In the genomic region with DNA sequence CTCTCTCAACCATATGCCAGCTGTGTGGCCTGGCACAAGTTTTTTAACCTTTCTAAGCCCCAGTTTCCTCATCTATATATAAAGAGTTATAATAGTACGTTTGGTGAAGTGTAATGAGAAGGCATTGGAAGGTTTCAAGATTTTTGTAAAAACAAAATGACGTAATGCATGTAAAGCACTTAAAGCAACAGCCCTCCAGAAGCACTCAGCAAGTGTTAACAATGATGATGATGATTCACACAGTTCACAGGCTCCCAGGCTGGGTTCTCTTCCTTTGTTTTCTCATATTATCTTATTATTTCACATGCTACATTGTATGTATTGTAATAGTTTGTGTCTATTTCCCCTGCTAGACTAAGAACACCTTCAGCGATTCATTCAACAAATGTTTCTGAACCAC, we compare ENCODE assay signal across 23 cellular contexts. TPM values are rescaled to one million over a fixed set of nuclear protein-coding genes. Genes with fewer than 3 reads are reported as not detected.
A peak's percentile ranks its signal among the peaks of the same experiment; 100 is the strongest.
DNase-seq lines count a peak whose midpoint lies in the region; ATAC-seq and TF ChIP-seq lines count a peak whose summit lies in the region.
"Had no signal": no experiment of that assay in that cellular context is flagged by ENCODE, and none has a peak within 500 bp of the region (broad histone marks: within the 10 kb centered on the region; RNA-seq: fewer than 3 reads in every experiment).

No MANE protein-coding gene starts in this region.

- WGBS in sigmoid colon, 2 donors, result 85% methylated on average over 3 of the region's 3 CpGs

- H3K9me2 ChIP-seq in OCI-LY7 (ENCODE audit: insufficient read depth, low read length), result no peaks in the 10 kb centered on the region
- H3K9me2 ChIP-seq: SK-N-SH had no signal

- no peak for ATAC-seq in activated T-cell treated with anti-CD3 and anti-CD28 coated beads, Interleukin-2, amount 50 U/mL, for 72 hours (replicated peaks in 1 of 2)
- ATAC-seq in esophagus mucosa, result peak; percentile 16
- ATAC-seq in effector memory CD8-positive, alpha-beta T cell (replicated peaks), result no peak
- ATAC-seq: A549; activated T-helper 17 cell treated with anti-CD3 and anti-CD28 coated beads, Interleukin-2, amount 50 U/mL, for 72 hours; right cardiac atrium had no signal

- H3K4me1 ChIP-seq in OCI-LY7 (ENCODE audit: insufficient read depth, low read length, poor library complexity, severe bottlenecking) (peaks cover 31% of the 10 kb centered on the region), sigmoid colon (peaks cover 0 to 5% (median under 1%) of the 10 kb centered on the region in 4 donors), A673 (ENCODE audit: insufficient read depth, low read length, poor library complexity, severe bottlenecking) (peaks cover 15% of the 10 kb centered on the region)
- H3K4me1 ChIP-seq: Caco-2 had no signal

- H3K27ac ChIP-seq in OCI-LY7 (ENCODE audit: low read depth, low read length, poor library complexity, severe bottlenecking) (peak overlapping the region; percentile 44), sigmoid colon (no peak overlapping the region), A673 (ENCODE audit: low read depth, low read length, poor library complexity, severe bottlenecking) (no peak overlapping the region)
- H3K27ac ChIP-seq: A549, transverse colon, VCaP had no signal

- peaks cover 1 to 3% of the 10 kb centered on the region in 2 donors for H3K36me3 Mint-ChIP-seq in activated T-cell treated with anti-CD3 and anti-CD28 coated beads, Interleukin-2, amount 50 U/mL, for 72 hours (ENCODE audit: insufficient read depth in 2 of 2)
- peaks cover 3% of the 10 kb centered on the region for H3K36me3 Mint-ChIP-seq in effector memory CD8-positive, alpha-beta T cell (ENCODE audit: insufficient read depth)
- H3K36me3 Mint-ChIP-seq: activated naive CD8-positive, alpha-beta T cell treated with anti-CD3 and anti-CD28 coated beads for 36 hours; naive B cell had no signal

- POLR2A ChIA-PET in OCI-LY7 (lab: Charles Lee) (interaction anchor here (0.6 to 1.0 kb wide), 4 partner anchors 8 to 43 kb away, joined by 3 to 4 read pairs (median 4); no protein-coding TSS in a partner anchor), A673 (lab: Charles Lee; ENCODE audit: low non-redundant PET) (no interaction called here)

- TF ChIP-seq CTCF in OCI-LY7 (conservative IDR thresholded peaks at IDR 0.05; ENCODE audit: low read length) (no peak), sigmoid colon (IDR thresholded peaks at IDR 0.05) (no peak), A673 (conservative IDR thresholded peaks at IDR 0.05; ENCODE audit: low read depth, low read length) (no peak)

- peak overlapping the region; percentile 37; the same call in 1 of the 2 replicates for H3K4me2 ChIP-seq in OCI-LY7 (ENCODE audit: low read length)
- H3K4me2 ChIP-seq: A549, SK-N-SH had no signal

- no peak overlapping the region for H2AFZ ChIP-seq in OCI-LY7 (ENCODE audit: low read length)

- H3K27me3 ChIP-seq in sigmoid colon (no peaks in the 10 kb centered on the region), A673 (replicated peaks; ENCODE audit: insufficient read depth, low read depth, low read length, poor library complexity) (no peaks in the 10 kb centered on the region)
- H3K27me3 ChIP-seq: transverse colon had no signal

- CTCF ChIA-PET in OCI-LY7 (lab: Charles Lee; ENCODE audit: unreplicated experiment), result no interaction called here
- CTCF ChIA-PET in A673 (lab: Charles Lee), result no interaction called here

- no peak overlapping the region for H3K4me3 Mint-ChIP-seq in activated T-cell treated with anti-CD3 and anti-CD28 coated beads, Interleukin-2, amount 50 U/mL, for 72 hours
- H3K4me3 Mint-ChIP-seq in effector memory CD8-positive, alpha-beta T cell, result no peak overlapping the region
- H3K4me3 Mint-ChIP-seq: activated CD4-positive, alpha-beta T cell treated with anti-CD3 and anti-CD28 coated beads, Interleukin-2, amount 10 ng/mL, durations not matched to agents 7 days and 5 days; activated naive CD8-positive, alpha-beta T cell treated with anti-CD3 and anti-CD28 coated beads for 36 hours; activated T-helper 17 cell treated with anti-CD3 and anti-CD28 coated beads, Interleukin-2, amount 50 U/mL, for 72 hours; endodermal cell; memory B cell had no signal

- H3K4me1 Mint-ChIP-seq in activated T-cell treated with anti-CD3 and anti-CD28 coated beads, Interleukin-2, amount 50 U/mL, for 72 hours (ENCODE audit: low read depth), result peaks cover 24% of the 10 kb centered on the region
- H3K4me1 Mint-ChIP-seq in effector memory CD8-positive, alpha-beta T cell (ENCODE audit: low read depth in 2 of 2), result peaks cover 5 to 8% of the 10 kb centered on the region in 2 donors

- no peak for TF ChIP-seq EP300 in sigmoid colon (IDR thresholded peaks at IDR 0.05)

- intact Hi-C loops in OCI-LY7 (cut with micrococcal nuclease; ENCODE audit: unreplicated experiment), result loop anchor here (2.0 to 5.0 kb wide), 3 partner anchors 63 to 425 kb away; partner anchors contain the start of genes NFS1 and ROMO1
- intact Hi-C loops in sigmoid colon (cut with DNase I), result loop anchor here (5.0 to 10.0 kb wide), 3 partner anchors 81 to 421 kb away; partner anchors contain the start of genes ERGIC3, NFS1 and ROMO1
- intact Hi-C loops in A673 (cut with micrococcal nuclease; ENCODE audit: unreplicated experiment), result no loop called here

- H4K20me1 ChIP-seq in OCI-LY7 (ENCODE audit: insufficient read depth, low read length), result no peaks in the 10 kb centered on the region

- TF ChIP-seq POLR2A in sigmoid colon (IDR thresholded peaks at IDR 0.05), result no peak

- no peak for DNase-seq in activated T-cell treated with anti-CD3 and anti-CD28 coated beads, Interleukin-2, amount 50 U/mL, for 72 hours
- DNase-seq in activated T-cell treated with anti-CD3 and anti-CD28 coated beads, Interleukin-2, amount 50 U/mL, for 48 hours, result no peak
- DNase-seq in OCI-LY7 (ENCODE audit: low spot score) (no peak), sigmoid colon (no peak), A673 (ENCODE audit: low spot score) (no peak), ecto neural progenitor cell (ENCODE audit: low spot score) (no peak)
- no peak for DNase-seq in effector memory CD8-positive, alpha-beta T cell
- DNase-seq: activated CD4-positive, alpha-beta T cell treated with anti-CD3 and anti-CD28 coated beads, Interleukin-2, amount 10 ng/mL, durations not matched to agents 7 days and 5 days; activated naive CD8-positive, alpha-beta T cell treated with anti-CD3 and anti-CD28 coated beads for 36 hours; Caco-2; endodermal cell; HCEC 1CT; occipital lobe; right cardiac atrium; SK-N-SH; T-helper 2 cell; transverse colon had no signal

- no peaks in the 10 kb centered on the region for H3K9me3 Mint-ChIP-seq in activated T-cell treated with anti-CD3 and anti-CD28 coated beads, Interleukin-2, amount 50 U/mL, for 72 hours
- H3K9me3 Mint-ChIP-seq in effector memory CD8-positive, alpha-beta T cell, result no peaks in the 10 kb centered on the region
- H3K9me3 Mint-ChIP-seq: activated CD4-positive, alpha-beta T cell treated with anti-CD3 and anti-CD28 coated beads, Interleukin-2, amount 10 ng/mL, durations not matched to agents 7 days and 5 days; activated naive CD8-positive, alpha-beta T cell treated with anti-CD3 and anti-CD28 coated beads for 36 hours; activated T-helper 17 cell treated with anti-CD3 and anti-CD28 coated beads, Interleukin-2, amount 50 U/mL, for 72 hours; endodermal cell; memory B cell; naive B cell had no signal

- BruUV-seq in OCI-LY7 (replicated peaks; lab: Mats Ljungman, UMichigan), result no TSS peak
- BruUV-seq in A673 (replicated peaks; lab: Mats Ljungman, UMichigan), result no TSS peak

- H3K36me3 ChIP-seq in OCI-LY7 (ENCODE audit: insufficient read depth, low read length), result peaks cover 28% of the 10 kb centered on the region; the same call in 1 of the 2 replicates
- peaks cover 0 to 53% (median 19%) of the 10 kb centered on the region in 4 donors for H3K36me3 ChIP-seq in sigmoid colon
- peaks cover 48% of the 10 kb centered on the region for H3K36me3 ChIP-seq in A673 (ENCODE audit: insufficient read depth, low read length, poor library complexity, severe bottlenecking)

- no peaks in the 10 kb centered on the region for H3K27me3 Mint-ChIP-seq in activated T-cell treated with anti-CD3 and anti-CD28 coated beads, Interleukin-2, amount 50 U/mL, for 72 hours (ENCODE audit: low read depth)
- H3K27me3 Mint-ChIP-seq in effector memory CD8-positive, alpha-beta T cell, result no peaks in the 10 kb centered on the region
- H3K27me3 Mint-ChIP-seq: activated CD4-positive, alpha-beta T cell treated with anti-CD3 and anti-CD28 coated beads, Interleukin-2, amount 10 ng/mL, durations not matched to agents 7 days and 5 days; activated naive CD8-positive, alpha-beta T cell treated with anti-CD3 and anti-CD28 coated beads for 36 hours; activated T-helper 17 cell treated with anti-CD3 and anti-CD28 coated beads, Interleukin-2, amount 50 U/mL, for 72 hours; memory B cell; naive B cell had no signal

- H3K27ac Mint-ChIP-seq in activated T-cell treated with anti-CD3 and anti-CD28 coated beads, Interleukin-2, amount 50 U/mL, for 72 hours, result peak overlapping the region; percentile 20
- peak overlapping the region in 1 of 2 donors; percentile 36 for H3K27ac Mint-ChIP-seq in effector memory CD8-positive, alpha-beta T cell
- H3K27ac Mint-ChIP-seq: activated CD4-positive, alpha-beta T cell treated with anti-CD3 and anti-CD28 coated beads, Interleukin-2, amount 10 ng/mL, durations not matched to agents 7 days and 5 days; activated naive CD8-positive, alpha-beta T cell treated with anti-CD3 and anti-CD28 coated beads for 36 hours; activated T-helper 17 cell treated with anti-CD3 and anti-CD28 coated beads, Interleukin-2, amount 50 U/mL, for 72 hours; endodermal cell; memory B cell had no signal

- no peaks in the 10 kb centered on the region; the same call in 1 of the 2 replicates for H3K79me2 ChIP-seq in OCI-LY7 (ENCODE audit: insufficient read depth, low read depth, low read length)

- no peaks in the 10 kb centered on the region for H3K9me3 ChIP-seq in OCI-LY7 (ENCODE audit: low read length)
- H3K9me3 ChIP-seq in sigmoid colon, result no peaks in the 10 kb centered on the region
- no peaks in the 10 kb centered on the region for H3K9me3 ChIP-seq in A673 (ENCODE audit: low read depth, low read length, poor library complexity, severe bottlenecking)
- H3K9me3 ChIP-seq: A549, Caco-2, SK-N-SH, transverse colon had no signal

- H3K4me3 ChIP-seq in OCI-LY7 (ENCODE audit: low read depth, low read length, poor library complexity, severe bottlenecking) (no peak overlapping the region), sigmoid colon (no peak overlapping the region), A673 (ENCODE audit: low read depth, low read length, poor library complexity, severe bottlenecking) (no peak overlapping the region)
- H3K4me3 ChIP-seq: A549, transverse colon had no signal

RNA-seq across cellular contexts. Expression of gene CEP250, which starts 6.2 kb away (rescaled TPM):
- total RNA-seq in activated T-cell treated with anti-CD3 and anti-CD28 coated beads, Interleukin-2, amount 50 U/mL, for 72 hours, result 10 to 100 TPM; 45.1 to 55.0 TPM
- 28.6 and 31.6 TPM in 2 replicates for total RNA-seq in OCI-LY7 (2014; rRNA removed; shearing (Covaris generic))
- 68.9 and 74.4 TPM in 2 replicates for total RNA-seq in OCI-LY7 (2022)
- 13.6 TPM for total RNA-seq in esophagus mucosa
- 10 to 100 TPM; 12.8 to 35.2 (median 16.5) TPM for total RNA-seq in sigmoid colon
- polyA plus RNA-seq in sigmoid colon, result 10 to 100 TPM in 1 of 3 donors, 1 to 10 TPM in 2; 6.6 to 20.7 (median 9.7) TPM
- total RNA-seq in A673 (2021), result 56.6 and 59.0 TPM in 2 replicates

RNA-seq across cellular contexts. Expression of gene GDF5, which starts 23.6 kb away (rescaled TPM):
- total RNA-seq in activated T-cell treated with anti-CD3 and anti-CD28 coated beads, Interleukin-2, amount 50 U/mL, for 72 hours, result not detected
- not detected in 2 replicates for total RNA-seq in OCI-LY7 (2014; rRNA removed; shearing (Covaris generic))
- total RNA-seq in OCI-LY7 (2022) (not detected in 2 replicates), esophagus mucosa (not detected), sigmoid colon (1 to 10 TPM in 3 of 4 donors, under 1 TPM in 1; 0.82 to 2.8 (median 1.3) TPM), A673 (2021) (not detected in 2 replicates)
- polyA plus RNA-seq in sigmoid colon, result under 1 TPM in 1 of 3 donors, not detected in 2; 0.74 TPM
- total RNA-seq: activated CD4-positive, alpha-beta T cell treated with anti-CD3 and anti-CD28 coated beads, Interleukin-2, amount 10 ng/mL, durations not matched to agents 7 days and 5 days; activated naive CD8-positive, alpha-beta T cell treated with anti-CD3 and anti-CD28 coated beads for 36 hours; activated T-helper 17 cell treated with anti-CD3 and anti-CD28 coated beads, Interleukin-2, amount 50 U/mL, for 72 hours; Caco-2; endodermal cell had no signal
- polyA plus RNA-seq: A549 had no signal

RNA-seq across cellular contexts. Expression of gene UQCC1, which starts 49.8 kb away (rescaled TPM):
- 10 to 100 TPM; 76.2 to 84.1 TPM for total RNA-seq in activated T-cell treated with anti-CD3 and anti-CD28 coated beads, Interleukin-2, amount 50 U/mL, for 72 hours
- 53.0 and 65.3 TPM in 2 replicates for total RNA-seq in OCI-LY7 (2014; rRNA removed; shearing (Covaris generic))
- 85.2 and 88.6 TPM in 2 replicates for total RNA-seq in OCI-LY7 (2022)
- total RNA-seq in esophagus mucosa, result 32.5 TPM
- 10 to 100 TPM; 28.9 to 56.0 (median 37.5) TPM for total RNA-seq in sigmoid colon
- polyA plus RNA-seq in sigmoid colon, result 10 to 100 TPM; 15.6 to 41.2 (median 33.3) TPM
- total RNA-seq in A673 (2021), result 64.6 and 71.1 TPM in 2 replicates
